ENCODE assay signal across 1 cellular context in genomic region chr2:134177351-134177931, GRCh38.
TF ChIP-seq lines count a peak whose summit lies in the region.

No MANE protein-coding gene starts in this region.

TF ChIP-seq in WTC11, 78 proteins besides CTCF, POLR2A, EP300 and RAD21 (continued from another document):
- no peak for TF ChIP-seq MAX (CRISPR knock-in tag; IDR thresholded peaks at IDR 0.05)
- no peak for TF ChIP-seq STAT6 (CRISPR knock-in tag; conservative IDR thresholded peaks at IDR 0.05; ENCODE audit: low read depth)
- TF ChIP-seq IRF2 (CRISPR knock-in tag; IDR thresholded peaks at IDR 0.05; ENCODE audit: borderline replicate concordance, low read depth): no peak
- TF ChIP-seq ZNF671 (CRISPR knock-in tag; IDR thresholded peaks at IDR 0.05): no peak
- TF ChIP-seq CREM (CRISPR knock-in tag; IDR thresholded peaks at IDR 0.05): no peak
- no peak for TF ChIP-seq ESRRA (CRISPR knock-in tag; IDR thresholded peaks at IDR 0.05; ENCODE audit: borderline replicate concordance)
- no peak for TF ChIP-seq E2F1 (CRISPR knock-in tag; IDR thresholded peaks at IDR 0.05)
- TF ChIP-seq ATF1 (CRISPR knock-in tag; IDR thresholded peaks at IDR 0.05): no peak
TF ChIP-seq in WTC11: peak in this region for 0.
